9 cellular contexts compared by ENCODE assay signal in genomic region chr16:9061358-9061813, GRCh38. TPM values are rescaled to one million over a fixed set of nuclear protein-coding genes. Genes with fewer than 3 reads are reported as not detected.
A peak's percentile ranks its signal among the peaks of the same experiment; 100 is the strongest.
DNase-seq lines count a peak whose midpoint lies in the region; ATAC-seq, FAIRE-seq and TF ChIP-seq lines count a peak whose summit lies in the region.
"Had no signal": no experiment of that assay in that cellular context is flagged by ENCODE, and none has a peak within 500 bp of the region (broad histone marks: within the 10 kb centered on the region; RNA-seq: fewer than 3 reads in every experiment).

No MANE protein-coding gene starts in this region.

- peak overlapping the region; percentile 13 for H3K27ac Mint-ChIP-seq in activated naive CD8-positive, alpha-beta T cell treated with anti-CD3 and anti-CD28 coated beads, Interleukin-2, amount 50 U/mL, for 24 hours

- H3K4me3 ChIP-seq in IMR-90 (ENCODE audit: insufficient read depth, low read depth, low read length) (no peak overlapping the region), pancreas (no peak overlapping the region), tibial nerve (no peak overlapping the region), colonic mucosa (no peak overlapping the region)

- H3K9me3 ChIP-seq in IMR-90 (ENCODE audit: control insufficient read depth, insufficient read depth, low read length) (no peaks in the 10 kb centered on the region), pancreas (no peaks in the 10 kb centered on the region), tibial nerve (no peaks in the 10 kb centered on the region), colonic mucosa (no peaks in the 10 kb centered on the region)

- H3K4ac ChIP-seq in IMR-90 (ENCODE audit: low read depth, low read length) = peak overlapping the region; percentile 35

- in situ Hi-C loops in IMR-90 (cut with MboI; ENCODE audit: low sequenced_read_pairs) = no loop called here

- no peak for TF ChIP-seq EP300 in tibial nerve (IDR thresholded peaks at IDR 0.05)

- no peaks in the 10 kb centered on the region; a peak in 1 of 4 replicates for H3K79me1 ChIP-seq in IMR-90 (ENCODE audit: low read depth in 1 of 2, low read length in 2 of 2)

- H3K36me3 ChIP-seq in IMR-90 (ENCODE audit: control insufficient read depth, insufficient read depth, low read length) (no peaks in the 10 kb centered on the region), pancreas (no peaks in the 10 kb centered on the region), tibial nerve (no peaks in the 10 kb centered on the region), colonic mucosa (no peaks in the 10 kb centered on the region)

- no peak overlapping the region for H4K91ac ChIP-seq in IMR-90 (ENCODE audit: insufficient read depth, low read depth, low read length)

- no TSS peak for BruUV-seq in IMR-90 (replicated peaks; lab: Mats Ljungman, UMichigan)

- intact Hi-C loops in IMR-90 (cut with micrococcal nuclease) = no loop called here
- intact Hi-C loops in pancreas (cut with DNase I) = no loop called here
- intact Hi-C loops in colonic mucosa (cut with DNase I) = no loop called here

- TF ChIP-seq CTCF in IMR-90 (conservative IDR thresholded peaks at IDR 0.05; ENCODE audit: low read depth, low read length) (no peak), pancreas (IDR thresholded peaks at IDR 0.05) (no peak), tibial nerve (IDR thresholded peaks at IDR 0.05) (no peak), colonic mucosa (IDR thresholded peaks at IDR 0.05) (no peak)

- H3K9ac ChIP-seq in IMR-90 (ENCODE audit: low read depth, low read length) (no peak overlapping the region), colonic mucosa (ENCODE audit: low read depth in 2 of 2, low read length in 2 of 2) (no peak overlapping the region)

- POLR2A ChIA-PET in IMR-90 (lab: Charles Lee; ENCODE audit: unreplicated experiment) = no interaction called here

- no peak overlapping the region; the same call in 1 of the 2 replicates for H2BK120ac ChIP-seq in IMR-90 (ENCODE audit: low read depth, low read length)

- H3K36me3 Mint-ChIP-seq in activated naive CD8-positive, alpha-beta T cell treated with anti-CD3 and anti-CD28 coated beads, Interleukin-2, amount 50 U/mL, for 24 hours (ENCODE audit: low read depth) = no peaks in the 10 kb centered on the region

- H3K27me3 ChIP-seq in IMR-90 (ENCODE audit: control insufficient read depth, insufficient read depth, low read length) = no peaks in the 10 kb centered on the region
- H3K27me3 ChIP-seq in pancreas = no peaks in the 10 kb centered on the region
- no peaks in the 10 kb centered on the region for H3K27me3 ChIP-seq in tibial nerve
- no peaks in the 10 kb centered on the region for H3K27me3 ChIP-seq in colonic mucosa

- peak; percentile 82 for DNase-seq in IMR-90
- no peak for DNase-seq in activated naive CD8-positive, alpha-beta T cell treated with anti-CD3 and anti-CD28 coated beads, Interleukin-2, amount 50 U/mL, for 24 hours
- peak in 1 of 6 donors; percentile 8 for DNase-seq in pancreas
- DNase-seq in tibial nerve (ENCODE audit: low spot score in 2 of 2) = no peak
- no peak for DNase-seq in colonic mucosa
- DNase-seq: activated gamma-delta T cell treated with Interleukin-2 at 50 U/mL for 16 hours, NCI-H226 had no signal

- H2BK5ac ChIP-seq in IMR-90 (ENCODE audit: low read depth, low read length, poor library complexity, severe bottlenecking) = no peak overlapping the region

- 0 out of 2 replicates have a peak overlapping the region, but pooled peaks have one; percentile 1 for H2BK20ac ChIP-seq in IMR-90 (ENCODE audit: low read depth, low read length)

- H3K27ac ChIP-seq in IMR-90 (ENCODE audit: insufficient read depth, low read length) (no peak overlapping the region), pancreas (no peak overlapping the region), tibial nerve (no peak overlapping the region), colonic mucosa (no peak overlapping the region)

- H3K4me1 Mint-ChIP-seq in activated naive CD8-positive, alpha-beta T cell treated with anti-CD3 and anti-CD28 coated beads, Interleukin-2, amount 50 U/mL, for 24 hours = peaks cover 18% of the 10 kb centered on the region

- no peak overlapping the region for H2AK5ac ChIP-seq in IMR-90 (ENCODE audit: low read depth, low read length)

- no CpG with 5 or more reads among the region's 4 CpGs for WGBS in IMR-90 (ENCODE audit: extremely low coverage in 2 of 2, insufficient read length in 1 of 2), 2 experiments
- 44 to 58% methylated on average over 4 of the region's 4 CpGs for WGBS in pancreas, 2 donors
- WGBS in tibial nerve, 2 donors = 70 to 71% methylated on average over 4 of the region's 4 CpGs

- H3K9me1 ChIP-seq in IMR-90 (ENCODE audit: insufficient read depth, low read length) = no peaks in the 10 kb centered on the region

- dilution Hi-C loops in IMR-90 (cut with HindIII; ENCODE audit: low sequenced_read_pairs, unreplicated experiment) = no loop called here

- ATAC-seq in GM21576 (IDR thresholded peaks at IDR 0.05; ENCODE audit: unreplicated experiment) = peak; percentile 49
- ATAC-seq in IMR-90 (ENCODE audit: low read depth) = peak; percentile 77
- peak; percentile 46 for ATAC-seq in activated naive CD8-positive, alpha-beta T cell treated with anti-CD3 and anti-CD28 coated beads, Interleukin-2, amount 50 U/mL, for 24 hours
- peak in 3 of 4 donors; percentile 66 to 78 (median 72) for ATAC-seq in pancreas
- no peak for ATAC-seq in GM19035 (IDR thresholded peaks at IDR 0.05; ENCODE audit: unreplicated experiment)

- H3K18ac ChIP-seq in IMR-90 (ENCODE audit: low read depth, low read length) = no peak overlapping the region

- H4K8ac ChIP-seq in IMR-90 (ENCODE audit: low read depth in 2 of 2, low read length in 2 of 2) = no peak overlapping the region

- no peak for FAIRE-seq in pancreas (lab: Jason Lieb, UNC)

- no peaks in the 10 kb centered on the region for H3K27me3 Mint-ChIP-seq in activated naive CD8-positive, alpha-beta T cell treated with anti-CD3 and anti-CD28 coated beads, Interleukin-2, amount 50 U/mL, for 24 hours

- TF ChIP-seq POLR2A in IMR-90 (IDR thresholded peaks at IDR 0.05; ENCODE audit: low read depth, low read length) = no peak
- no peak for TF ChIP-seq POLR2A in tibial nerve (IDR thresholded peaks at IDR 0.05)

- H2BK15ac ChIP-seq in IMR-90 (ENCODE audit: low read depth, low read length) = no peak overlapping the region

- H3K4me2 ChIP-seq in IMR-90 (ENCODE audit: low read depth, low read length) = no peak overlapping the region

- CTCF ChIA-PET in IMR-90 (lab: Yijun Ruan, JAX) = interaction anchor here (0.7 kb wide), 1 partner anchor 19 kb away, joined by 3 read pairs; no protein-coding TSS in a partner anchor

- H3K56ac ChIP-seq in IMR-90 (ENCODE audit: extremely low read depth, insufficient read depth, low read length) = no peak overlapping the region

- no peak overlapping the region for H4K5ac ChIP-seq in IMR-90 (ENCODE audit: low read depth, low read length)

- no peak for TF ChIP-seq RAD21 in IMR-90 (IDR thresholded peaks at IDR 0.05; ENCODE audit: low read length)

- H3K4me1 ChIP-seq in IMR-90 (ENCODE audit: control insufficient read depth, insufficient read depth, low read length) = peaks cover 7% of the 10 kb centered on the region
- H3K4me1 ChIP-seq in pancreas = no peaks in the 10 kb centered on the region
- H3K4me1 ChIP-seq in tibial nerve = peaks cover 0 to 13% (median 0%) of the 10 kb centered on the region in 4 donors
- no peaks in the 10 kb centered on the region for H3K4me1 ChIP-seq in colonic mucosa

- H3K9me3 Mint-ChIP-seq in activated naive CD8-positive, alpha-beta T cell treated with anti-CD3 and anti-CD28 coated beads, Interleukin-2, amount 50 U/mL, for 24 hours = no peaks in the 10 kb centered on the region

- no peak overlapping the region for H2AK9ac ChIP-seq in IMR-90 (replicated peaks; ENCODE audit: low read depth, low read length, poor library complexity)

- H3K14ac ChIP-seq in IMR-90 (replicated peaks; ENCODE audit: low read depth, low read length) = no peak overlapping the region

- no peak overlapping the region for H3K4me3 Mint-ChIP-seq in activated naive CD8-positive, alpha-beta T cell treated with anti-CD3 and anti-CD28 coated beads, Interleukin-2, amount 50 U/mL, for 24 hours

- no peaks in the 10 kb centered on the region for H4K20me1 ChIP-seq in IMR-90 (ENCODE audit: insufficient read depth, low read length)

- no peak overlapping the region for H3K23ac ChIP-seq in IMR-90 (ENCODE audit: low read depth, low read length)

- H2AFZ ChIP-seq in IMR-90 (replicated peaks; ENCODE audit: low read length, poor library complexity) = no peak overlapping the region

TF ChIP-seq in IMR-90, 13 proteins besides CTCF, POLR2A, EP300 and RAD21:
- TF ChIP-seq CEBPB (IDR thresholded peaks at IDR 0.05; ENCODE audit: low read depth, low read length) (peak; percentile 84), RCOR1 (IDR thresholded peaks at IDR 0.05; ENCODE audit: insufficient replicate concordance, low read length) (no peak), FOS (IDR thresholded peaks at IDR 0.05; ENCODE audit: low read depth, low read length) (peak; percentile 56; the same call in 1 of the 2 replicates)
TF ChIP-seq in IMR-90: peak in this region for 2.

RNA-seq across cellular contexts. Expression of gene HAPSTR1, which starts 30.1 kb away (rescaled TPM):
- total RNA-seq in IMR-90 (2012; rRNA removed) = 56.5 and 81.9 TPM in 2 replicates
- 18.4 and 22.2 TPM in 2 replicates for polyA plus RNA-seq in IMR-90 (2012; rRNA removed)
- polyA plus RNA-seq in IMR-90 (2012; cell fraction: cytosol; rRNA removed) = 5.9 and 7.3 TPM in 2 replicates
- 5.7 and 23.8 TPM in 2 replicates for polyA plus RNA-seq in IMR-90 (2012; cell fraction: nucleus; rRNA removed; ENCODE audit: low replicate concordance)
- total RNA-seq in pancreas = 10 to 100 TPM; 17.1 to 35.5 (median 23.6) TPM
- polyA plus RNA-seq in pancreas = 10 to 100 TPM in 1 of 2 donors, 1 to 10 TPM in 1; 6.0 to 10.9 TPM
- total RNA-seq in tibial nerve = 10 to 100 TPM; 39.9 to 54.3 (median 50.6) TPM
- 10 to 100 TPM; 50.2 to 57.0 TPM for total RNA-seq in colonic mucosa
